18 cellular contexts compared by ENCODE assay signal in the genomic region with DNA sequence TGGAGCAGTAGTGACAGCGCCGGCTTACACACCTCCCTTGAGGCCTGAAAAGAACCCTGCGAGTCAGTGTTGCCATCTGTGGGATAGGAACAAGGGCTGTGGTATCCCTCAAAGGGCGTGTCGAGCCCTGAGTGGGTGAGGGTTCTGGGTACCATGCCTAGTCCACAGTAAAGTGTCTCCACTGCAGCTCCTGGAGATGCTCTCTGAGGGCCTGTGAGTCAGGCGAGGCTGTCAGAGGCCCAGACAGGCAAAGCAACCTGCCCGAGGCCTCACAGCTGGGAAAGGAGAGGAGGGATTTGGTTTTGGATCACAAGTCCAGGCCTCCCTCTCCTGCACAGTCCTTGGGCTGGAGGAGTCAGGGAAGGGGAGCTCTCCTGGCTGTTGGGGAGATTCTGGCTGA. TPM values are rescaled to one million over a fixed set of nuclear protein-coding genes. Genes with fewer than 3 reads are reported as not detected.
DNase-seq lines count a peak whose midpoint lies in the region; ATAC-seq, FAIRE-seq and TF ChIP-seq lines count a peak whose summit lies in the region.
"Had no signal": no experiment of that assay in that cellular context is flagged by ENCODE, and none has a peak within 500 bp of the region (broad histone marks: within the 10 kb centered on the region; RNA-seq: fewer than 3 reads in every experiment).

No MANE protein-coding gene starts in this region.

- H3K27me3 Mint-ChIP-seq in stimulated activated memory B cell treated with anti-CD40 and anti-IgM and Interleukin-4, amounts not matched to agents 10 μg/mL and 1 μg/mL and 100 μg/mL, for 72 hours: peaks cover 70% of the 10 kb centered on the region

- H3K27me3 ChIP-seq in IMR-90 (ENCODE audit: control insufficient read depth, insufficient read depth, low read length) (no peaks in the 10 kb centered on the region), H1 (replicated peaks in 1 of 4; ENCODE audit: control insufficient read depth in 3 of 4, extremely low read depth in 1 of 4, insufficient read depth in 3 of 4, low read length in 3 of 4) (peaks cover 0 to 3% (median 0%) of the 10 kb centered on the region in 4 experiments; a peak in 1 of 7 replicates), stomach (peaks cover 0 to 70% (median 13%) of the 10 kb centered on the region in 3 donors)
- H3K27me3 ChIP-seq: SJSA1 had no signal

- H2BK5ac ChIP-seq in IMR-90 (ENCODE audit: low read depth, low read length, poor library complexity, severe bottlenecking) (no peak overlapping the region), H1 (ENCODE audit: low read depth, low read length) (no peak overlapping the region)

- H2AFZ ChIP-seq in IMR-90 (replicated peaks; ENCODE audit: low read length, poor library complexity): peak overlapping the region; percentile 5
- H2AFZ ChIP-seq in H1 (ENCODE audit: low read length): no peak overlapping the region
- H2AFZ ChIP-seq: PC-9 had no signal

- TF ChIP-seq EP300 in H1 (IDR thresholded peaks at IDR 0.05; ENCODE audit: borderline replicate concordance in 1 of 2, low read depth in 2 of 2, low read length in 2 of 2): no peak
- no peak for TF ChIP-seq EP300 in stomach (IDR thresholded peaks at IDR 0.05)

- H3K9ac ChIP-seq in IMR-90 (ENCODE audit: low read depth, low read length): no peak overlapping the region
- H3K9ac ChIP-seq in H1 (replicated peaks in 1 of 4; ENCODE audit: extremely low read depth in 1 of 4, low read depth in 3 of 4, low read length in 3 of 4): no peak overlapping the region

- ATAC-seq in activated naive CD4-positive, alpha-beta T cell treated with anti-CD3 and anti-CD28 coated beads, Interleukin-2, amount 50 U/mL, for 72 hours: peak; percentile 59 to 76
- ATAC-seq in IMR-90 (ENCODE audit: low read depth) (no peak; the same call in 1 of the 2 replicates), HG02938 (IDR thresholded peaks at IDR 0.05; ENCODE audit: unreplicated experiment) (no peak), HG02678 (IDR thresholded peaks at IDR 0.05; ENCODE audit: unreplicated experiment) (no peak)
- peak; percentile 25 for ATAC-seq in stimulated activated memory B cell treated with anti-CD40 and anti-IgM and Interleukin-4, amounts not matched to agents 10 μg/mL and 1 μg/mL and 100 μg/mL, for 72 hours
- ATAC-seq: effector memory CD8-positive, alpha-beta T cell; WTC11 had no signal

- no peak for TF ChIP-seq CTCF in IMR-90 (conservative IDR thresholded peaks at IDR 0.05; ENCODE audit: low read depth, low read length)
- no peak for TF ChIP-seq CTCF in H1 (IDR thresholded peaks at IDR 0.05; ENCODE audit: control extremely low read depth in 1 of 3, insufficient read depth in 1 of 3, low read depth in 1 of 3, low read length in 3 of 3)
- no peak for TF ChIP-seq CTCF in stomach (IDR thresholded peaks at IDR 0.05)

- in situ Hi-C loops in IMR-90 (cut with MboI; ENCODE audit: low sequenced_read_pairs): no loop called here

- H3K4me3 ChIP-seq in IMR-90 (ENCODE audit: insufficient read depth, low read depth, low read length) (no peak overlapping the region), H1 (ENCODE audit: extremely low read depth in 1 of 4, insufficient read depth in 2 of 4, low read depth in 3 of 4, low read length in 4 of 4) (no peak overlapping the region), stomach (no peak overlapping the region)
- H3K4me3 ChIP-seq: PC-9, SJSA1 had no signal

- H3K79me1 ChIP-seq in IMR-90 (ENCODE audit: low read depth in 1 of 2, low read length in 2 of 2) (peaks cover 20 to 89% of the 10 kb centered on the region in 2 experiments), H1 (ENCODE audit: low read depth, low read length) (no peaks in the 10 kb centered on the region)

- no peak for TF ChIP-seq POLR2A in IMR-90 (IDR thresholded peaks at IDR 0.05; ENCODE audit: low read depth, low read length)
- no peak for TF ChIP-seq POLR2A in H1 (IDR thresholded peaks at IDR 0.05; ENCODE audit: control extremely low read depth in 1 of 2, low read depth in 2 of 2, low read length in 2 of 2)
- TF ChIP-seq POLR2A in stomach (IDR thresholded peaks at IDR 0.05): no peak

- H3K14ac ChIP-seq in IMR-90 (replicated peaks; ENCODE audit: low read depth, low read length) (0 out of 2 replicates have a peak overlapping the region, but pooled peaks have one; percentile 25), H1 (ENCODE audit: insufficient read length) (no peak overlapping the region)

- H2AK9ac ChIP-seq in IMR-90 (replicated peaks; ENCODE audit: low read depth, low read length, poor library complexity): peak overlapping the region; percentile 75

- H2AK5ac ChIP-seq in IMR-90 (ENCODE audit: low read depth, low read length): peak overlapping the region; percentile 80
- H2AK5ac ChIP-seq in H1 (ENCODE audit: low read depth, low read length): no peak overlapping the region; the same call in 1 of the 2 replicates

- H3K36me3 ChIP-seq in IMR-90 (ENCODE audit: control insufficient read depth, insufficient read depth, low read length) (peaks cover 21% of the 10 kb centered on the region), H1 (ENCODE audit: control insufficient read depth in 2 of 4, insufficient read depth in 4 of 4, low read length in 3 of 4) (no peaks in the 10 kb centered on the region), stomach (no peaks in the 10 kb centered on the region)
- H3K36me3 ChIP-seq: neutrophil, SJSA1 had no signal

- no peaks in the 10 kb centered on the region for H3K36me3 Mint-ChIP-seq in activated naive CD4-positive, alpha-beta T cell treated with anti-CD3 and anti-CD28 coated beads, Interleukin-2, amount 50 U/mL, for 72 hours
- H3K36me3 Mint-ChIP-seq in stimulated activated memory B cell treated with anti-CD40 and anti-IgM and Interleukin-4, amounts not matched to agents 10 μg/mL and 1 μg/mL and 100 μg/mL, for 72 hours: no peaks in the 10 kb centered on the region
- H3K36me3 Mint-ChIP-seq: CD8-positive, alpha-beta memory T cell; WTC11 had no signal

- H3K27ac Mint-ChIP-seq in activated naive CD4-positive, alpha-beta T cell treated with anti-CD3 and anti-CD28 coated beads, Interleukin-2, amount 50 U/mL, for 72 hours: no peak overlapping the region
- H3K27ac Mint-ChIP-seq in stimulated activated memory B cell treated with anti-CD40 and anti-IgM and Interleukin-4, amounts not matched to agents 10 μg/mL and 1 μg/mL and 100 μg/mL, for 72 hours: no peak overlapping the region
- H3K27ac Mint-ChIP-seq: WTC11 had no signal

- no peaks in the 10 kb centered on the region for H3K9me3 Mint-ChIP-seq in activated naive CD4-positive, alpha-beta T cell treated with anti-CD3 and anti-CD28 coated beads, Interleukin-2, amount 50 U/mL, for 72 hours
- H3K9me3 Mint-ChIP-seq in stimulated activated memory B cell treated with anti-CD40 and anti-IgM and Interleukin-4, amounts not matched to agents 10 μg/mL and 1 μg/mL and 100 μg/mL, for 72 hours: no peaks in the 10 kb centered on the region
- H3K9me3 Mint-ChIP-seq: CD8-positive, alpha-beta memory T cell; effector memory CD8-positive, alpha-beta T cell; WTC11 had no signal

- DNase-seq in activated naive CD4-positive, alpha-beta T cell treated with anti-CD3 and anti-CD28 coated beads, Interleukin-2, amount 50 U/mL, for 72 hours (ENCODE audit: low spot score in 2 of 2): no peak
- DNase-seq in activated naive CD4-positive, alpha-beta T cell (lab: John Stamatoyannopoulos, UW): no peak
- peak; percentile 19 for DNase-seq in IMR-90
- no peak for DNase-seq in H1 (ENCODE audit: low read depth in 1 of 2, low spot score in 2 of 2)
- DNase-seq in stomach: no peak
- DNase-seq: activated naive CD4-positive, alpha-beta T cell treated with Interleukin-2 at 50 U/mL for 16 hours; CD8-positive, alpha-beta memory T cell; DMS79; effector memory CD8-positive, alpha-beta T cell; NCI-H748 treated with DMSO at 0.1 percent for 48 hours; PC-9 had no signal

- H2BK15ac ChIP-seq in IMR-90 (ENCODE audit: low read depth, low read length): no peak overlapping the region
- H2BK15ac ChIP-seq in H1 (ENCODE audit: low read length): no peak overlapping the region

- peak overlapping the region in 1 of 2 experiments; percentile 56; a peak in 1 of 4 replicates for H4K8ac ChIP-seq in IMR-90 (ENCODE audit: low read depth in 2 of 2, low read length in 2 of 2)
- no peak overlapping the region for H4K8ac ChIP-seq in H1 (ENCODE audit: extremely low read depth, insufficient read depth, low read length)

- H3K9me3 ChIP-seq in IMR-90 (ENCODE audit: control insufficient read depth, insufficient read depth, low read length) (no peaks in the 10 kb centered on the region), H1 (ENCODE audit: insufficient read depth in 2 of 2, low read depth in 1 of 2, low read length in 1 of 2) (no peaks in the 10 kb centered on the region), stomach (no peaks in the 10 kb centered on the region)
- H3K9me3 ChIP-seq: neutrophil, SJSA1 had no signal

- peaks cover 24% of the 10 kb centered on the region for H3K9me1 ChIP-seq in IMR-90 (ENCODE audit: insufficient read depth, low read length)

- H3K4me2 ChIP-seq in IMR-90 (ENCODE audit: low read depth, low read length): no peak overlapping the region
- H3K4me2 ChIP-seq in H1 (ENCODE audit: insufficient read depth in 1 of 2, low read depth in 2 of 2, low read length in 2 of 2): no peak overlapping the region
- H3K4me2 ChIP-seq: PC-9 had no signal

- no peak overlapping the region for H3K4me3 Mint-ChIP-seq in stimulated activated memory B cell treated with anti-CD40 and anti-IgM and Interleukin-4, amounts not matched to agents 10 μg/mL and 1 μg/mL and 100 μg/mL, for 72 hours
- H3K4me3 Mint-ChIP-seq: effector memory CD8-positive, alpha-beta T cell; WTC11 had no signal

- H3K4me1 ChIP-seq in IMR-90 (ENCODE audit: control insufficient read depth, insufficient read depth, low read length) (peaks cover 31% of the 10 kb centered on the region), H1 (replicated peaks in 1 of 4; ENCODE audit: control insufficient read depth in 3 of 4, insufficient read depth in 4 of 4, low read length in 3 of 4) (peaks cover 0 to 8% (median 4%) of the 10 kb centered on the region in 4 experiments; a peak in 5 of 7 replicates), stomach (peaks cover 0 to 9% (median 5%) of the 10 kb centered on the region in 4 donors)

- H4K91ac ChIP-seq in IMR-90 (ENCODE audit: insufficient read depth, low read depth, low read length) (0 out of 2 replicates have a peak overlapping the region, but pooled peaks have one; percentile 4), H1 (replicated peaks; ENCODE audit: insufficient read length, low read length) (no peak overlapping the region)

- no peaks in the 10 kb centered on the region for H3K79me2 ChIP-seq in H1 (ENCODE audit: control insufficient read depth in 1 of 2, insufficient read depth in 2 of 2, low read length in 2 of 2)

- dilution Hi-C loops in IMR-90 (cut with HindIII; ENCODE audit: low sequenced_read_pairs, unreplicated experiment): no loop called here

- H2BK120ac ChIP-seq in IMR-90 (ENCODE audit: low read depth, low read length): no peak overlapping the region
- H2BK120ac ChIP-seq in H1 (replicated peaks; ENCODE audit: low read depth, low read length): no peak overlapping the region

- no peaks in the 10 kb centered on the region for H3K4me1 Mint-ChIP-seq in stimulated activated memory B cell treated with anti-CD40 and anti-IgM and Interleukin-4, amounts not matched to agents 10 μg/mL and 1 μg/mL and 100 μg/mL, for 72 hours
- H3K4me1 Mint-ChIP-seq: CD8-positive, alpha-beta memory T cell had no signal

- TF ChIP-seq RAD21 in IMR-90 (IDR thresholded peaks at IDR 0.05; ENCODE audit: low read length): no peak
- no peak for TF ChIP-seq RAD21 in H1 (IDR thresholded peaks at IDR 0.05 in 1 of 2, conservative IDR thresholded peaks at IDR 0.05 in 1 of 2; ENCODE audit: low read depth in 2 of 2, low read length in 2 of 2)

- BruUV-seq in IMR-90 (replicated peaks; lab: Mats Ljungman, UMichigan): no TSS peak

- no peak for FAIRE-seq in H1 (lab: Jason Lieb, UNC)

- CTCF ChIA-PET in IMR-90 (lab: Yijun Ruan, JAX): no interaction called here
- CTCF ChIA-PET in H1 (lab: Charles Lee; ENCODE audit: partially characterized antibody): interaction anchor here (0.9 to 1.4 kb wide), 2 partner anchors 54 to 56 kb away, joined by 3 to 4 read pairs; no protein-coding TSS in a partner anchor

- H3K23ac ChIP-seq in IMR-90 (ENCODE audit: low read depth, low read length) (peak overlapping the region; percentile 50; the same call in 1 of the 2 replicates), H1 (ENCODE audit: insufficient read length) (no peak overlapping the region)

- H3K56ac ChIP-seq in IMR-90 (ENCODE audit: extremely low read depth, insufficient read depth, low read length) (no peak overlapping the region), H1 (replicated peaks; ENCODE audit: insufficient read length, low read depth, low read length) (no peak overlapping the region)

- 0 out of 2 replicates have a peak overlapping the region, but pooled peaks have one; percentile 17 for H2BK12ac ChIP-seq in H1 (ENCODE audit: low read depth, low read length)

- H3K18ac ChIP-seq in IMR-90 (ENCODE audit: low read depth, low read length): no peak overlapping the region
- H3K18ac ChIP-seq in H1 (ENCODE audit: extremely low read depth, low read length): no peak overlapping the region; the same call in 1 of the 2 replicates

- H4K20me1 ChIP-seq in IMR-90 (ENCODE audit: insufficient read depth, low read length) (peaks cover 60% of the 10 kb centered on the region), H1 (replicated peaks in 1 of 2; ENCODE audit: control insufficient read depth in 1 of 2, insufficient read depth in 2 of 2, low read length in 2 of 2) (no peaks in the 10 kb centered on the region)

- no peaks in the 10 kb centered on the region for H3K23me2 ChIP-seq in H1 (ENCODE audit: low read depth, low read length)

- POLR2A ChIA-PET in IMR-90 (lab: Charles Lee; ENCODE audit: unreplicated experiment) (interaction anchor here (0.5 kb wide), 1 partner anchor 26 kb away, joined by 4 read pairs; no protein-coding TSS in a partner anchor), H1 (lab: Charles Lee; ENCODE audit: partially characterized antibody) (interaction anchor here (1.1 kb wide), 1 partner anchor 32 kb away, joined by 4 read pairs; no protein-coding TSS in a partner anchor)

- H3K4ac ChIP-seq in IMR-90 (ENCODE audit: low read depth, low read length) (peak overlapping the region; percentile 46), H1 (replicated peaks; ENCODE audit: insufficient read length, low read depth, low read length) (no peak overlapping the region)

- intact Hi-C loops in IMR-90 (cut with micrococcal nuclease) (no loop called here), stomach (cut with DNase I; ENCODE audit: low total_unique reads) (no loop called here)

- H4K5ac ChIP-seq in IMR-90 (ENCODE audit: low read depth, low read length): no peak overlapping the region
- no peak overlapping the region for H4K5ac ChIP-seq in H1 (ENCODE audit: insufficient read length, low read depth, low read length)

- H3K27ac ChIP-seq in IMR-90 (ENCODE audit: insufficient read depth, low read length) (no peak overlapping the region), H1 (ENCODE audit: low read depth, low read length) (no peak overlapping the region), stomach (no peak overlapping the region)
- H3K27ac ChIP-seq: neutrophil, PC-9, SJSA1 had no signal

- no CpG with 5 or more reads among the region's 7 CpGs for WGBS in IMR-90 (ENCODE audit: extremely low coverage in 2 of 2, insufficient read length in 1 of 2), 2 experiments
- WGBS in H1 (ENCODE audit: extremely low coverage in 1 of 2, insufficient coverage in 1 of 2, insufficient read length in 1 of 2, insufficient replicate concordance in 2 of 2, low coverage in 1 of 2, low lambda C conversion rate in 2 of 2, missing lambda C conversion rate in 1 of 2), 2 experiments: 90% methylated on average over 7 of the region's 7 CpGs; no CpG with 5 or more reads in 1 of the 2 experiments
- 74 to 89% (median 82%) methylated on average over 5 to 7 of the region's 7 CpGs for WGBS in stomach, 5 donors

- H2BK20ac ChIP-seq in IMR-90 (ENCODE audit: low read depth, low read length): no peak overlapping the region
- no peak overlapping the region for H2BK20ac ChIP-seq in H1 (ENCODE audit: low read length)

RNA-seq across cellular contexts. Expression of gene PRRX2, which starts 6.1 kb away (rescaled TPM):
- total RNA-seq in activated naive CD4-positive, alpha-beta T cell treated with anti-CD3 and anti-CD28 coated beads, Interleukin-2, amount 50 U/mL, for 72 hours: 1 to 10 TPM in 1 of 2 donors, not detected in 1; 1.7 TPM
- total RNA-seq in IMR-90 (2012; rRNA removed): 12.7 and 13.1 TPM in 2 replicates
- polyA plus RNA-seq in IMR-90 (2012; rRNA removed): 35.5 and 45.9 TPM in 2 replicates
- 19.5 and 46.6 TPM in 2 replicates for polyA plus RNA-seq in IMR-90 (2012; cell fraction: cytosol; rRNA removed)
- 10.2 and 29.0 TPM in 2 replicates for polyA plus RNA-seq in IMR-90 (2012; cell fraction: nucleus; rRNA removed; ENCODE audit: low replicate concordance)
- 5.8 and 7.1 TPM in 2 replicates for total RNA-seq in H1 (2021; fragmentation: NEBNext Ultra II Directional; extraction: Animal tissue kit (Norgen Biotek cat#: 25700))
- polyA plus RNA-seq in H1 (2011; rRNA removed): 9.2 and 10.9 TPM in 2 replicates
- 6.7 TPM for polyA plus RNA-seq in H1 (2011; cell fraction: cytosol; rRNA removed)
- polyA plus RNA-seq in H1 (2011; cell fraction: nucleus; rRNA removed): 5.3 TPM
- 1.6 to 5.6 TPM (median 4.0 TPM) in 4 replicates for polyA plus RNA-seq in H1 (2012, experiment 1 of 2)
- 5.6 TPM for polyA plus RNA-seq in H1 (2012, experiment 2 of 2)
- polyA plus RNA-seq in H1 (2013, experiment 1 of 2): 7.2 TPM
- polyA plus RNA-seq in H1 (2013, experiment 2 of 2): 7.7 TPM
- 0.46 and 0.57 TPM in 2 replicates for polyA minus RNA-seq in H1 (2011; rRNA and poly(A)+ RNA removed)
- polyA minus RNA-seq in H1 (2011; cell fraction: cytosol; rRNA and poly(A)+ RNA removed): 2.1 TPM
- polyA minus RNA-seq in H1 (2011; cell fraction: nucleus; rRNA and poly(A)+ RNA removed): 1.3 TPM
- 1 to 10 TPM in 2 of 5 donors, under 1 TPM in 1, not detected in 2; 0.87 to 2.6 (median 1.7) TPM for total RNA-seq in stomach
- polyA plus RNA-seq in stomach: 1 to 10 TPM; 3.3 to 8.4 (median 6.7) TPM
- polyA plus RNA-seq: CD8-positive, alpha-beta memory T cell had no signal

RNA-seq across cellular contexts. Expression of gene ASB6, which starts 29.6 kb away (rescaled TPM):
- total RNA-seq in activated naive CD4-positive, alpha-beta T cell treated with anti-CD3 and anti-CD28 coated beads, Interleukin-2, amount 50 U/mL, for 72 hours: 10 to 100 TPM; 16.3 to 17.6 TPM
- total RNA-seq in IMR-90 (2012; rRNA removed) (9.4 and 9.7 TPM in 2 replicates), stomach (10 to 100 TPM in 4 of 5 donors, 1 to 10 TPM in 1; 7.5 to 35.6 (median 18.1) TPM)
- polyA plus RNA-seq in IMR-90 (2012; rRNA removed) (28.9 and 31.4 TPM in 2 replicates), H1 (2011; rRNA removed) (14.0 and 19.7 TPM in 2 replicates), stomach (10 to 100 TPM in 2 of 3 donors, 1 to 10 TPM in 1; 9.6 to 12.6 (median 10.3) TPM)
- polyA plus RNA-seq in IMR-90 (2012; cell fraction: cytosol; rRNA removed): 22.2 and 27.8 TPM in 2 replicates
- 42.0 and 79.1 TPM in 2 replicates for polyA plus RNA-seq in IMR-90 (2012; cell fraction: nucleus; rRNA removed; ENCODE audit: low replicate concordance)
- total RNA-seq in H1 (2021; fragmentation: NEBNext Ultra II Directional; extraction: Animal tissue kit (Norgen Biotek cat#: 25700)): 17.3 TPM in 2 replicates
- 16.1 TPM for polyA plus RNA-seq in H1 (2011; cell fraction: cytosol; rRNA removed)
- 28.1 TPM for polyA plus RNA-seq in H1 (2011; cell fraction: nucleus; rRNA removed)
- 9.6 to 16.5 TPM (median 14.9 TPM) in 4 replicates for polyA plus RNA-seq in H1 (2012, experiment 1 of 2)
- 14.4 TPM for polyA plus RNA-seq in H1 (2012, experiment 2 of 2)
- 12.1 TPM for polyA plus RNA-seq in H1 (2013, experiment 1 of 2)
- 12.0 TPM for polyA plus RNA-seq in H1 (2013, experiment 2 of 2)
- 8.4 and 11.0 TPM in 2 replicates for polyA minus RNA-seq in H1 (2011; rRNA and poly(A)+ RNA removed)
- polyA minus RNA-seq in H1 (2011; cell fraction: cytosol; rRNA and poly(A)+ RNA removed): 7.3 TPM
- 9.7 TPM for polyA minus RNA-seq in H1 (2011; cell fraction: nucleus; rRNA and poly(A)+ RNA removed)

RNA-seq across cellular contexts. Expression of gene NTMT1, which starts 45.6 kb away (rescaled TPM):
- total RNA-seq in activated naive CD4-positive, alpha-beta T cell treated with anti-CD3 and anti-CD28 coated beads, Interleukin-2, amount 50 U/mL, for 72 hours: 10 to 100 TPM; 47.5 to 56.4 TPM
- total RNA-seq in IMR-90 (2012; rRNA removed) (67.8 and 68.1 TPM in 2 replicates), stomach (10 to 100 TPM in 4 of 5 donors, 1 to 10 TPM in 1; 1.7 to 29.8 (median 16.1) TPM)
- polyA plus RNA-seq in IMR-90 (2012; rRNA removed) (88.1 and 108 TPM in 2 replicates), H1 (2011; rRNA removed) (66.8 and 72.0 TPM in 2 replicates), stomach (10 to 100 TPM; 40.2 to 68.4 (median 45.8) TPM)
- 57.5 and 92.6 TPM in 2 replicates for polyA plus RNA-seq in IMR-90 (2012; cell fraction: cytosol; rRNA removed)
- polyA plus RNA-seq in IMR-90 (2012; cell fraction: nucleus; rRNA removed; ENCODE audit: low replicate concordance): 56.2 and 66.4 TPM in 2 replicates
- total RNA-seq in H1 (2021; fragmentation: NEBNext Ultra II Directional; extraction: Animal tissue kit (Norgen Biotek cat#: 25700)): 66.1 and 70.2 TPM in 2 replicates
- 74.2 TPM for polyA plus RNA-seq in H1 (2011; cell fraction: cytosol; rRNA removed)
- polyA plus RNA-seq in H1 (2011; cell fraction: nucleus; rRNA removed): 49.9 TPM
- 50.4 to 65.9 TPM (median 63.1 TPM) in 4 replicates for polyA plus RNA-seq in H1 (2012, experiment 1 of 2)
- 54.6 TPM for polyA plus RNA-seq in H1 (2012, experiment 2 of 2)
- 37.6 TPM for polyA plus RNA-seq in H1 (2013, experiment 1 of 2)
- polyA plus RNA-seq in H1 (2013, experiment 2 of 2): 37.1 TPM
- polyA minus RNA-seq in H1 (2011; rRNA and poly(A)+ RNA removed): 27.6 and 39.4 TPM in 2 replicates
- 13.7 TPM for polyA minus RNA-seq in H1 (2011; cell fraction: cytosol; rRNA and poly(A)+ RNA removed)
- polyA minus RNA-seq in H1 (2011; cell fraction: nucleus; rRNA and poly(A)+ RNA removed): 22.0 TPM

RNA-seq across cellular contexts. Expression of gene C9orf50, which starts 50.6 kb away (rescaled TPM):
- total RNA-seq in activated naive CD4-positive, alpha-beta T cell treated with anti-CD3 and anti-CD28 coated beads, Interleukin-2, amount 50 U/mL, for 72 hours: under 1 TPM in 1 of 2 donors, not detected in 1; 0.41 TPM
- total RNA-seq in IMR-90 (2012; rRNA removed): not detected in 2 replicates
- 0.09 and 0.20 TPM in 2 replicates for polyA plus RNA-seq in IMR-90 (2012; rRNA removed)
- polyA plus RNA-seq in IMR-90 (2012; cell fraction: cytosol; rRNA removed): 0.06 and 0.19 TPM in 2 replicates
- polyA plus RNA-seq in IMR-90 (2012; cell fraction: nucleus; rRNA removed; ENCODE audit: low replicate concordance): 0.42 and 0.54 TPM in 2 replicates
- total RNA-seq in H1 (2021; fragmentation: NEBNext Ultra II Directional; extraction: Animal tissue kit (Norgen Biotek cat#: 25700)): not detected in 2 replicates
- not detected in 2 replicates for polyA plus RNA-seq in H1 (2011; rRNA removed)
- polyA plus RNA-seq in H1 (2011; cell fraction: cytosol; rRNA removed): not detected
- polyA plus RNA-seq in H1 (2011; cell fraction: nucleus; rRNA removed): 0.17 TPM
- polyA plus RNA-seq in H1 (2012, experiment 1 of 2): not detected in 4 replicates
- polyA plus RNA-seq in H1 (2012, experiment 2 of 2): not detected
- not detected for polyA plus RNA-seq in H1 (2013, experiment 1 of 2)
- polyA plus RNA-seq in H1 (2013, experiment 2 of 2): not detected
- not detected in 2 replicates for polyA minus RNA-seq in H1 (2011; rRNA and poly(A)+ RNA removed)
- not detected for polyA minus RNA-seq in H1 (2011; cell fraction: cytosol; rRNA and poly(A)+ RNA removed)
- polyA minus RNA-seq in H1 (2011; cell fraction: nucleus; rRNA and poly(A)+ RNA removed): 0.40 TPM
- not detected for total RNA-seq in stomach
- polyA plus RNA-seq in stomach: under 1 TPM in 1 of 3 donors, not detected in 2; 0.13 TPM
- total RNA-seq: CD8-positive, alpha-beta memory T cell; PC-9; SJSA1 had no signal
- polyA plus RNA-seq: CD8-positive, alpha-beta memory T cell; liver had no signal

Comparison
In these comparisons a context has a peak if more than half of its experiments do, and no peak if none do; other contexts are left out.
1. ATAC-seq: peak in activated naive CD4-positive, alpha-beta T cell treated with anti-CD3 and anti-CD28 coated beads, Interleukin-2, amount 50 U/mL, for 72 hours (2 of 2) and stimulated activated memory B cell treated with anti-CD40 and anti-IgM and Interleukin-4, amounts not matched to agents 10 μg/mL and 1 μg/mL and 100 μg/mL, for 72 hours (single experiment); none in IMR-90 (single experiment), HG02938 (single experiment) and HG02678 (single experiment).